In genomic region chr1:98264727-98265126, GRCh38 we compare ENCODE assay signal across 13 cellular contexts.
"Had no signal": no experiment of that assay in that cellular context is flagged by ENCODE, and none has a peak within 500 bp of the region (broad histone marks: within the 10 kb centered on the region; RNA-seq: fewer than 3 reads in every experiment).

No MANE protein-coding gene starts in this region.

- H3K4me1 ChIP-seq: gastrocnemius medialis, heart left ventricle, tibial artery had no signal

- H3K27ac ChIP-seq: gastrocnemius medialis, heart left ventricle, tibial artery had no signal

- H3K27me3 ChIP-seq: gastrocnemius medialis, heart left ventricle, tibial artery had no signal

- FAIRE-seq: kidney had no signal

- H3K36me3 ChIP-seq: gastrocnemius medialis, heart left ventricle, tibial artery had no signal

- H3K9me3 ChIP-seq: gastrocnemius medialis, heart left ventricle, tibial artery had no signal

- ATAC-seq: activated T-cell treated with anti-CD3 and anti-CD28 coated beads, Interleukin-2, amount 50 U/mL, for 72 hours; esophagus mucosa; gastrocnemius medialis; heart left ventricle; left ventricle myocardium superior; right cardiac atrium had no signal

- DNase-seq: activated CD4-positive, alpha-beta T cell treated with anti-CD3 and anti-CD28 coated beads for 1 hour; activated effector memory CD4-positive, alpha-beta T cell treated with anti-CD3 and anti-CD28 coated beads, Interleukin-2, amount 50 U/mL, for 16 hours; activated T-cell treated with anti-CD3 and anti-CD28 coated beads, Interleukin-2, amount 50 U/mL, for 72 hours; effector CD4-positive, alpha-beta T cell; gastrocnemius medialis; heart left ventricle; kidney; left ventricle myocardium superior; right cardiac atrium; stimulated activated CD4-positive, alpha-beta T cell treated with anti-CD3 and anti-CD28 coated beads, Interleukin-2, amount 100 ng/mL, for 24 hours; stimulated activated naive CD4-positive, alpha-beta T cell treated with Interleukin-2 at 50 U/mL for 16 hours; tibial artery had no signal

- H3K4me3 ChIP-seq: gastrocnemius medialis, heart left ventricle, tibial artery had no signal
